Comparison of ENCODE assay signal across 24 cellular contexts in genomic region chr15:52161406-52161966, GRCh38. TPM values are rescaled to one million over a fixed set of nuclear protein-coding genes. Genes with fewer than 3 reads are reported as not detected.
A peak's percentile ranks its signal among the peaks of the same experiment; 100 is the strongest.
DNase-seq lines count a peak whose midpoint lies in the region; ATAC-seq and TF ChIP-seq lines count a peak whose summit lies in the region.
"Had no signal": no experiment of that assay in that cellular context is flagged by ENCODE, and none has a peak within 500 bp of the region (broad histone marks: within the 10 kb centered on the region; RNA-seq: fewer than 3 reads in every experiment).

No MANE protein-coding gene starts in this region.

- H3K27ac Mint-ChIP-seq in chondrocyte (ENCODE audit: unreplicated experiment) = peak overlapping the region; percentile 65

- POLR2A ChIA-PET in AG04450 (lab: Yijun Ruan, JAX) (interaction anchor here (0.6 to 1.0 kb wide), 2 partner anchors 17 to 133 kb away, joined by 3 read pairs; no protein-coding TSS in a partner anchor), IMR-90 (lab: Charles Lee; ENCODE audit: unreplicated experiment) (no interaction called here)

- H4K20me1 ChIP-seq in IMR-90 (ENCODE audit: insufficient read depth, low read length) = no peaks in the 10 kb centered on the region; the same call in 1 of the 2 replicates
- H4K20me1 ChIP-seq: BLaER1 had no signal

- no peak for TF ChIP-seq RAD21 in IMR-90 (IDR thresholded peaks at IDR 0.05; ENCODE audit: low read length)

- H3K14ac ChIP-seq in IMR-90 (replicated peaks; ENCODE audit: low read depth, low read length) = peak overlapping the region; percentile 65

- H3K4ac ChIP-seq in IMR-90 (ENCODE audit: low read depth, low read length) = peak overlapping the region; percentile 96

- no peak for TF ChIP-seq POLR2A in IMR-90 (IDR thresholded peaks at IDR 0.05; ENCODE audit: low read depth, low read length)

- peaks cover 24% of the 10 kb centered on the region for H3K9me1 ChIP-seq in IMR-90 (ENCODE audit: insufficient read depth, low read length)

- no peak for ATAC-seq in IMR-90 (ENCODE audit: low read depth)

- peak overlapping the region; percentile 60 for H2AFZ ChIP-seq in IMR-90 (replicated peaks; ENCODE audit: low read length, poor library complexity)
- H2AFZ ChIP-seq: GM23248 had no signal

- H3K9me3 ChIP-seq in AG04450 (ENCODE audit: control insufficient read depth, insufficient read depth, low read length) (peaks cover 5% of the 10 kb centered on the region; the same call in 1 of the 2 replicates), IMR-90 (ENCODE audit: control insufficient read depth, insufficient read depth, low read length) (peaks cover 2% of the 10 kb centered on the region; the same call in 1 of the 2 replicates), skeletal muscle satellite cell (replicated peaks; ENCODE audit: low read length) (no peaks in the 10 kb centered on the region)
- H3K9me3 ChIP-seq: BLaER1, HAP-1, SK-N-SH had no signal

- H4K91ac ChIP-seq in IMR-90 (ENCODE audit: insufficient read depth, low read depth, low read length) = peak overlapping the region; percentile 99

- H3K36me3 ChIP-seq in IMR-90 (ENCODE audit: control insufficient read depth, insufficient read depth, low read length) (peaks cover 5% of the 10 kb centered on the region; the same call in 1 of the 2 replicates), skeletal muscle satellite cell (ENCODE audit: insufficient read depth, low read length) (peaks cover 4% of the 10 kb centered on the region)
- H3K36me3 ChIP-seq: HAP-1 had no signal

- in situ Hi-C loops in IMR-90 (cut with MboI; ENCODE audit: low sequenced_read_pairs) = no loop called here

- H3K9ac ChIP-seq in IMR-90 (ENCODE audit: low read depth, low read length) (peak overlapping the region; percentile 51), skeletal muscle satellite cell (ENCODE audit: low read depth, low read length) (no peak overlapping the region)
- H3K9ac ChIP-seq: BLaER1, GM23248, KMS-11, SK-N-SH had no signal

- peak overlapping the region; percentile 87 for H3K27ac ChIP-seq in AG04450 (ENCODE audit: low read depth, low read length)
- H3K27ac ChIP-seq in IMR-90 (ENCODE audit: insufficient read depth, low read length) = peak overlapping the region; percentile 97
- H3K27ac ChIP-seq: BLaER1, GM23248, KMS-11 had no signal

- no peak for DNase-seq in AG04450 (ENCODE audit: low read depth, low spot score)
- DNase-seq in IMR-90 = no peak
- DNase-seq in chondrocyte (ENCODE audit: low spot score) = no peak
- no peak for DNase-seq in NCI-H2196 (lab: John Stamatoyannopoulos, UW; ENCODE audit: unreplicated experiment)
- no peak for DNase-seq in SK-N-DZ (ENCODE audit: low spot score)
- DNase-seq in activated CD4-positive, alpha-beta T cell treated with anti-CD3 and anti-CD28 coated beads for 48 hours = no peak
- DNase-seq: CD4-positive, CD25-positive, alpha-beta regulatory T cell; GM23248; NCI-H1048; NCI-H1417; NCI-H1694; NCI-H2029 treated with DMSO at 0.1 percent for 48 hours; NCI-H2227 treated with DMSO at 0.1 percent for 48 hours; NCI-H526 treated with DMSO at 0.1 percent for 48 hours; RPMI8226; SHP77; SK-N-SH had no signal

- peak overlapping the region; percentile 86 for H2BK20ac ChIP-seq in IMR-90 (ENCODE audit: low read depth, low read length)

- WGBS in IMR-90 (ENCODE audit: extremely low coverage in 2 of 2, insufficient read length in 1 of 2), 2 experiments = 100% methylated on average over 1 of the region's 13 CpGs; no CpG with 5 or more reads in 1 of the 2 experiments

- H3K23ac ChIP-seq in IMR-90 (ENCODE audit: low read depth, low read length) = peak overlapping the region; percentile 77

- no peaks in the 10 kb centered on the region for H3K27me3 Mint-ChIP-seq in chondrocyte (ENCODE audit: low read depth)
- H3K27me3 Mint-ChIP-seq: CD4-positive, CD25-positive, alpha-beta regulatory T cell; IgD-negative memory B cell had no signal

- H2BK120ac ChIP-seq in IMR-90 (ENCODE audit: low read depth, low read length) = peak overlapping the region; percentile 94

- peak overlapping the region; percentile 77 to 96 for H4K8ac ChIP-seq in IMR-90 (ENCODE audit: low read depth in 2 of 2, low read length in 2 of 2)

- H3K56ac ChIP-seq in IMR-90 (ENCODE audit: extremely low read depth, insufficient read depth, low read length) = peak overlapping the region; percentile 54; the same call in 1 of the 2 replicates

- no peak overlapping the region for H3K4me3 Mint-ChIP-seq in chondrocyte (ENCODE audit: unreplicated experiment)
- H3K4me3 Mint-ChIP-seq: CD4-positive, CD25-positive, alpha-beta regulatory T cell; IgD-negative memory B cell had no signal

- dilution Hi-C loops in IMR-90 (cut with HindIII; ENCODE audit: low sequenced_read_pairs, unreplicated experiment) = no loop called here

- H2BK15ac ChIP-seq in IMR-90 (ENCODE audit: low read depth, low read length) = peak overlapping the region; percentile 83

- H3K4me1 Mint-ChIP-seq in chondrocyte (ENCODE audit: low read depth) = peaks cover 36% of the 10 kb centered on the region

- H3K27me3 ChIP-seq in AG04450 (ENCODE audit: control insufficient read depth, insufficient read depth, low read length) (no peaks in the 10 kb centered on the region), IMR-90 (ENCODE audit: control insufficient read depth, insufficient read depth, low read length) (no peaks in the 10 kb centered on the region), skeletal muscle satellite cell (ENCODE audit: control insufficient read depth, insufficient read depth, low read length) (no peaks in the 10 kb centered on the region)
- H3K27me3 ChIP-seq: BLaER1 had no signal

- CTCF ChIA-PET in AG04450 (lab: Charles Lee) (interaction anchor here (0.7 kb wide), 1 partner anchor 225 kb away, joined by 3 read pairs; no protein-coding TSS in a partner anchor), IMR-90 (lab: Yijun Ruan, JAX) (no interaction called here)

- TF ChIP-seq CTCF in AG04450 (IDR thresholded peaks at IDR 0.05; ENCODE audit: low read depth, low read length) = no peak
- no peak for TF ChIP-seq CTCF in IMR-90 (conservative IDR thresholded peaks at IDR 0.05; ENCODE audit: low read depth, low read length)
- TF ChIP-seq CTCF in chondrocyte (IDR thresholded peaks at IDR 0.05) = no peak

- peaks cover 13% of the 10 kb centered on the region for H3K36me3 Mint-ChIP-seq in chondrocyte (ENCODE audit: low read depth)

- intact Hi-C loops in IMR-90 (cut with micrococcal nuclease) = no loop called here

- H2AK5ac ChIP-seq in IMR-90 (ENCODE audit: low read depth, low read length) = peak overlapping the region; percentile 97

- H3K4me1 ChIP-seq in IMR-90 (ENCODE audit: control insufficient read depth, insufficient read depth, low read length) = peaks cover 16% of the 10 kb centered on the region
- H3K4me1 ChIP-seq in skeletal muscle satellite cell (ENCODE audit: control insufficient read depth, insufficient read depth, low read length) = peaks cover 14% of the 10 kb centered on the region

- H4K5ac ChIP-seq in IMR-90 (ENCODE audit: low read depth, low read length) = peak overlapping the region; percentile 81

- peak overlapping the region; percentile 99 for H3K18ac ChIP-seq in IMR-90 (ENCODE audit: low read depth, low read length)

- H3K4me2 ChIP-seq in IMR-90 (ENCODE audit: low read depth, low read length) (peak overlapping the region; percentile 84), skeletal muscle satellite cell (ENCODE audit: low read length) (peak overlapping the region; percentile 12)
- H3K4me2 ChIP-seq: BLaER1, KMS-11, SK-N-SH had no signal

- BruUV-seq in IMR-90 (replicated peaks; lab: Mats Ljungman, UMichigan) = no TSS peak

- H2BK5ac ChIP-seq in IMR-90 (ENCODE audit: low read depth, low read length, poor library complexity, severe bottlenecking) = peak overlapping the region; percentile 95

- peak overlapping the region; percentile 47 for H2AK9ac ChIP-seq in IMR-90 (replicated peaks; ENCODE audit: low read depth, low read length, poor library complexity)

- H3K4me3 ChIP-seq in AG04450 (ENCODE audit: low read depth, low read length) (no peak overlapping the region), IMR-90 (ENCODE audit: insufficient read depth, low read depth, low read length) (no peak overlapping the region), skeletal muscle satellite cell (ENCODE audit: low read length) (no peak overlapping the region)
- H3K4me3 ChIP-seq: BLaER1, GM23248, HAP-1 had no signal

- peaks cover 12% of the 10 kb centered on the region for H3K9me3 Mint-ChIP-seq in chondrocyte (ENCODE audit: low read depth)
- H3K9me3 Mint-ChIP-seq: CD4-positive, CD25-positive, alpha-beta regulatory T cell; IgD-negative memory B cell had no signal

- peaks cover 18 to 47% of the 10 kb centered on the region in 2 experiments; a peak in 3 of 4 replicates for H3K79me1 ChIP-seq in IMR-90 (ENCODE audit: low read depth in 1 of 2, low read length in 2 of 2)

TF ChIP-seq in IMR-90, 13 proteins besides CTCF, POLR2A, EP300 and RAD21:
- TF ChIP-seq FOS (IDR thresholded peaks at IDR 0.05; ENCODE audit: low read depth, low read length) (no peak), MAFK (IDR thresholded peaks at IDR 0.05; ENCODE audit: low read depth, low read length) (no peak)

RNA-seq across cellular contexts. Expression of gene GNB5, which starts 29.7 kb away (rescaled TPM):
- polyA plus RNA-seq in AG04450 (2011; rRNA removed) (43.6 and 43.7 TPM in 2 replicates), IMR-90 (2012; rRNA removed) (25.3 and 27.7 TPM in 2 replicates)
- polyA minus RNA-seq in AG04450 (2011; rRNA and poly(A)+ RNA removed) = 29.9 and 30.4 TPM in 2 replicates
- total RNA-seq in IMR-90 (2012; rRNA removed) (33.2 and 33.9 TPM in 2 replicates), chondrocyte (25.7 to 28.9 TPM (median 26.9 TPM) in 3 replicates)
- polyA plus RNA-seq in IMR-90 (2012; cell fraction: cytosol; rRNA removed) = 16.4 and 21.4 TPM in 2 replicates
- polyA plus RNA-seq in IMR-90 (2012; cell fraction: nucleus; rRNA removed; ENCODE audit: low replicate concordance) = 12.6 and 24.4 TPM in 2 replicates
- 21.8 and 23.8 TPM in 2 replicates for total RNA-seq in skeletal muscle satellite cell (2012; rRNA removed)
- polyA plus RNA-seq in SK-N-DZ (2014; cell fraction: cytosol; rRNA removed) = 24.1 and 26.0 TPM in 2 replicates
- 9.5 and 16.5 TPM in 2 replicates for polyA plus RNA-seq in SK-N-DZ (2014; cell fraction: nucleus; rRNA removed)

RNA-seq across cellular contexts. Expression of gene BCL2L10, which starts 48.9 kb away (rescaled TPM):
- polyA plus RNA-seq in AG04450 (2011; rRNA removed) (0.11 and 0.15 TPM in 2 replicates), IMR-90 (2012; rRNA removed) (not detected in 2 replicates)
- not detected in 2 replicates for polyA minus RNA-seq in AG04450 (2011; rRNA and poly(A)+ RNA removed)
- total RNA-seq in IMR-90 (2012; rRNA removed) (not detected in 2 replicates), chondrocyte (not detected in 3 replicates)
- polyA plus RNA-seq in IMR-90 (2012; cell fraction: cytosol; rRNA removed) = 0.07 and 0.08 TPM in 2 replicates
- polyA plus RNA-seq in IMR-90 (2012; cell fraction: nucleus; rRNA removed; ENCODE audit: low replicate concordance) = 0.10 and 0.31 TPM in 2 replicates
- not detected in 2 replicates for total RNA-seq in skeletal muscle satellite cell (2012; rRNA removed)
- polyA plus RNA-seq in SK-N-DZ (2014; cell fraction: cytosol; rRNA removed) = 0.18 and 0.27 TPM in 2 replicates
- 2.7 TPM in 1 of 2 replicates, not detected in the other for polyA plus RNA-seq in SK-N-DZ (2014; cell fraction: nucleus; rRNA removed)
- total RNA-seq: A172, GM23248, NCI-H460 had no signal
- polyA plus RNA-seq: GM23248 had no signal
